ENCODE assay signal across 13 cellular contexts in the genomic region with DNA sequence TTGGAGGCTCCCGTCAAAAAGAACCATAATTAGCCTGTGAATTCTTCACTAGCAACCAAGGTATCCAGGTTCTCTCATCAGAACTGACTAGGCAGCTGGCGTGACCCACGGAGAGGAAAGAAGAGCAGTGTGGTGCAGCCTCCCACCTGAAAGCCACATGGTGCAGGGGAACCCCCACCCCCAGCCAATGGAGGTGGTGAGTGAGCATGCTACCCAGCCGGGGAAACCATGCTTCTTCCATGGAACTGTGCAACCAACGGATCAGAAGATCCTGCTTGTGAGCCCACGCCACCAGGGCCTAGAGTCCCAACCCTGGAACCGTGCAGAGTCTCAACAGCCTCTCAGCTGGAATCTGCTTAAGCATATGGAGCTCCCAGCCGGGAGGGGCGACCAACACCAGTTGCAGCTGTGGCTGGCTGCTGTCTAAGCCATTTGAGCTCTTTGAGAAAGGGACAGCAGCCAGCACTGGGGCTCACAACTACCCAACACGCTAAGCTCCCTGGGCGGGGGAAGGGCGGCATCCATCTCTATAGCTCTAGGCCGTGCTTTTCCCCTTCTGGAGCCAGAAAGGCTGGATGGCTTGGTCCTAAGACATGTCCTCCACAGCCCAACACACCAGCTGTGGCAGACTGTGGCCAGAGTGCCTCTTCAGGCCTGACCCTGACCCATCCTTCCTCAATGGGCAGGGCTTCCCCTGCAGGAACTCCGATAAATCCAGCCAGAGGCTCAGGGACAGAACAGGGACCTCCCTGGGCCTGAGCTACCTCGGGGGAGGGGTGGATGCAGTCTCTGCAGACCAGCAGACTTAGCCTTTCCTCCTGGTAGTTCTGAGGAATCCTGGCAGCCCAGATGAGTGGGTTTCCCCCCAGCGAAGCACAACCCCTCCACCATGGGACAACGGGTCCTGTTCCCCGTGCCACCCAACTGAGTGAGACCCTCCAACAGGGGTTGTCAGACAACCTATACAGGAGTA.
DNase-seq lines count a peak whose midpoint lies in the region; ATAC-seq and TF ChIP-seq lines count a peak whose summit lies in the region.
"Had no signal": no experiment of that assay in that cellular context is flagged by ENCODE, and none has a peak within 500 bp of the region (broad histone marks: within the 10 kb centered on the region; RNA-seq: fewer than 3 reads in every experiment).

No MANE protein-coding gene starts in this region.

- peaks cover 4% of the 10 kb centered on the region for H3K9me3 Mint-ChIP-seq in glutamatergic neuron (ENCODE audit: unreplicated experiment)
- H3K9me3 Mint-ChIP-seq: CD8-positive, alpha-beta T cell had no signal

- H3K4me3 Mint-ChIP-seq in glutamatergic neuron (ENCODE audit: unreplicated experiment): no peak overlapping the region
- H3K4me3 Mint-ChIP-seq: CD14-positive monocyte; CD8-positive, alpha-beta T cell; HFFc6 had no signal

- H3K27ac Mint-ChIP-seq in glutamatergic neuron (ENCODE audit: unreplicated experiment): no peak overlapping the region
- H3K27ac Mint-ChIP-seq: CD14-positive monocyte; CD8-positive, alpha-beta T cell; HFFc6 had no signal

- TF ChIP-seq CTCF in glutamatergic neuron (IDR thresholded peaks at IDR 0.05; ENCODE audit: partially characterized antibody, unreplicated experiment): no peak

- DNase-seq in DMS 273 (lab: John Stamatoyannopoulos, UW; ENCODE audit: unreplicated experiment) (peak; percentile 36), DMS 273 treated with DMSO at 0.1 percent for 48 hours (lab: John Stamatoyannopoulos, UW) (no peak), NCI-H82 (lab: John Stamatoyannopoulos, UW) (peak; percentile 74), glutamatergic neuron (peak; percentile 41), NCI-H1105 treated with DMSO at 0.1 percent for 48 hours (lab: John Stamatoyannopoulos, UW) (no peak), KG1 (lab: John Stamatoyannopoulos, UW) (no peak)
- DNase-seq: CD8-positive, alpha-beta T cell; COR-L47; HCEC 1CT; HFFc6 had no signal

- H3K27me3 Mint-ChIP-seq in glutamatergic neuron (ENCODE audit: unreplicated experiment): no peaks in the 10 kb centered on the region

- peaks cover 6% of the 10 kb centered on the region for H3K4me1 Mint-ChIP-seq in glutamatergic neuron (ENCODE audit: low read depth, unreplicated experiment)
- H3K4me1 Mint-ChIP-seq: CD14-positive monocyte had no signal

- H3K36me3 Mint-ChIP-seq in glutamatergic neuron (ENCODE audit: unreplicated experiment): no peaks in the 10 kb centered on the region
- H3K36me3 Mint-ChIP-seq: CD14-positive monocyte; CD8-positive, alpha-beta T cell had no signal

- no peak for ATAC-seq in HG03135 (IDR thresholded peaks at IDR 0.05; ENCODE audit: unreplicated experiment)
- ATAC-seq: CD8-positive, alpha-beta T cell; HepG2 had no signal

Comparison
In these comparisons a context has a peak if more than half of its experiments do, and no peak if none do; other contexts are left out.
1. DNase-seq: peak in DMS 273 (single experiment), NCI-H82 (single experiment) and glutamatergic neuron (single experiment); none in DMS 273 treated with DMSO at 0.1 percent for 48 hours (single experiment), NCI-H1105 treated with DMSO at 0.1 percent for 48 hours (single experiment) and KG1 (single experiment).